ENCODE assay signal across 11 cellular contexts in the genomic region with DNA sequence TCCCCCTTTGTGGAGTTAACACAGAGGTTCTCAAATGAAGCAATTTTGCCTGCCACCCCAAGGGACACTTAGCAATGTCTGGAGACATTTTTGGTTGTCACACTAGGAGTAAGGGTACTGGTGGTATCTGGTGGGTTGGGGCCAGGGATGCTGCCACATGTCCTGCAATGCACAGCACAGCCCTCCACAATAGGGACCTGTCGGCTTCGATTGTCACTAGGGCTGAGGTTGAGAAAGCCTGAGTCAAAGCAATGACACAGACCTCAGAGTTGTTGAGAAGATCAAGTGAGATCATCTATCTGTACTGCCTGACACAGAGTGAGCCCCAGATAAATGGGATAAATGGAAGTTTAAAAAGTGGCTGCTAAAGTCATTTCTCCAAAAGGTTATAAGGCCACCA.
DNase-seq lines count a peak whose midpoint lies in the region; FAIRE-seq and TF ChIP-seq lines count a peak whose summit lies in the region.
"Had no signal": no experiment of that assay in that cellular context is flagged by ENCODE, and none has a peak within 500 bp of the region (broad histone marks: within the 10 kb centered on the region; RNA-seq: fewer than 3 reads in every experiment).

No MANE protein-coding gene starts in this region.

- H3K9me3 Mint-ChIP-seq in activated T-helper 1 cell treated with anti-CD3 and anti-CD28 coated beads, Interleukin-12 subunit alpha, Interleukin-12 subunit beta, Interleukin-2, Interleukin-4 antibody, amounts not matched to agents 30 ng/mL and 10 ng/mL and 1 ng/mL, durations not matched to agents 14 hours and 24 hours and 36 hours: no peaks in the 10 kb centered on the region

- intact Hi-C loops in A673 (cut with micrococcal nuclease; ENCODE audit: unreplicated experiment): no loop called here
- intact Hi-C loops in activated T-helper 1 cell treated with anti-CD3 and anti-CD28 coated beads, Interleukin-12 subunit alpha, Interleukin-12 subunit beta, Interleukin-2, Interleukin-4 antibody, amounts not matched to agents 30 ng/mL and 10 ng/mL and 1 ng/mL, durations not matched to agents 14 hours and 24 hours and 36 hours (cut with micrococcal nuclease): no loop called here

- H3K27ac Mint-ChIP-seq in activated T-helper 1 cell treated with anti-CD3 and anti-CD28 coated beads, Interleukin-12 subunit alpha, Interleukin-12 subunit beta, Interleukin-2, Interleukin-4 antibody, amounts not matched to agents 30 ng/mL and 10 ng/mL and 1 ng/mL, durations not matched to agents 14 hours and 24 hours and 36 hours: no peak overlapping the region

- no TSS peak for BruUV-seq in A673 (replicated peaks; lab: Mats Ljungman, UMichigan)

- H3K9me3 ChIP-seq in muscle layer of colon (ENCODE audit: low read length) (no peaks in the 10 kb centered on the region), A673 (ENCODE audit: low read depth, low read length, poor library complexity, severe bottlenecking) (no peaks in the 10 kb centered on the region)
- H3K9me3 ChIP-seq: body of pancreas had no signal

- FAIRE-seq in bronchial epithelial cell (lab: Jason Lieb, UNC): peak; percentile 80
- FAIRE-seq: A204.1 had no signal

- no peaks in the 10 kb centered on the region for H3K36me3 ChIP-seq in bronchial epithelial cell (ENCODE audit: control insufficient read depth, insufficient read depth, low read length)
- no peaks in the 10 kb centered on the region for H3K36me3 ChIP-seq in muscle layer of colon (ENCODE audit: insufficient read depth, low read length)
- H3K36me3 ChIP-seq in urinary bladder (ENCODE audit: insufficient read depth): no peaks in the 10 kb centered on the region
- no peaks in the 10 kb centered on the region for H3K36me3 ChIP-seq in A673 (ENCODE audit: insufficient read depth, low read length, poor library complexity, severe bottlenecking)

- H3K27me3 Mint-ChIP-seq in activated T-helper 1 cell treated with anti-CD3 and anti-CD28 coated beads, Interleukin-12 subunit alpha, Interleukin-12 subunit beta, Interleukin-2, Interleukin-4 antibody, amounts not matched to agents 30 ng/mL and 10 ng/mL and 1 ng/mL, durations not matched to agents 14 hours and 24 hours and 36 hours (ENCODE audit: insufficient read depth): no peaks in the 10 kb centered on the region

- H3K27me3 ChIP-seq in bronchial epithelial cell (ENCODE audit: control insufficient read depth, insufficient read depth, low read length): no peaks in the 10 kb centered on the region
- no peaks in the 10 kb centered on the region for H3K27me3 ChIP-seq in muscle layer of colon (ENCODE audit: control insufficient read depth in 1 of 2, insufficient read depth in 2 of 2, low read length in 2 of 2)
- H3K27me3 ChIP-seq in A673 (replicated peaks; ENCODE audit: insufficient read depth, low read depth, low read length, poor library complexity): no peaks in the 10 kb centered on the region
- H3K27me3 ChIP-seq: body of pancreas had no signal

- H3K36me3 Mint-ChIP-seq in activated T-helper 1 cell treated with anti-CD3 and anti-CD28 coated beads, Interleukin-12 subunit alpha, Interleukin-12 subunit beta, Interleukin-2, Interleukin-4 antibody, amounts not matched to agents 30 ng/mL and 10 ng/mL and 1 ng/mL, durations not matched to agents 14 hours and 24 hours and 36 hours (ENCODE audit: low read depth): no peaks in the 10 kb centered on the region

- no peak for TF ChIP-seq CTCF in bronchial epithelial cell (IDR thresholded peaks at IDR 0.05; ENCODE audit: insufficient read depth, low read length, severe bottlenecking)
- TF ChIP-seq CTCF in A673 (conservative IDR thresholded peaks at IDR 0.05; ENCODE audit: low read depth, low read length): no peak

- CTCF ChIA-PET in A673 (lab: Charles Lee): no interaction called here

- H3K27ac ChIP-seq in muscle layer of colon (ENCODE audit: low read depth, low read length) (peak overlapping the region; percentile 12), urinary bladder (ENCODE audit: low read depth) (peak overlapping the region; percentile 89), A673 (ENCODE audit: low read depth, low read length, poor library complexity, severe bottlenecking) (no peak overlapping the region)

- DNase-seq in NCI-H345 treated with DMSO at 0.1 percent for 48 hours (lab: John Stamatoyannopoulos, UW; ENCODE audit: unreplicated experiment): peak; percentile 7
- DNase-seq in NCI-H345 (lab: John Stamatoyannopoulos, UW): no peak
- DNase-seq in bronchial epithelial cell (ENCODE audit: low read depth): peak; percentile 82
- no peak for DNase-seq in activated gamma-delta T cell (lab: John Stamatoyannopoulos, UW)
- DNase-seq in A673 (ENCODE audit: low spot score): no peak
- DNase-seq in activated T-helper 1 cell treated with anti-CD3 and anti-CD28 coated beads, Interleukin-12 subunit alpha, Interleukin-12 subunit beta, Interleukin-2, Interleukin-4 antibody, amounts not matched to agents 30 ng/mL and 10 ng/mL and 1 ng/mL, durations not matched to agents 14 hours and 24 hours and 36 hours (ENCODE audit: low spot score): no peak
- DNase-seq: NCI-H524 had no signal

- POLR2A ChIA-PET in A673 (lab: Charles Lee; ENCODE audit: low non-redundant PET): no interaction called here

- no peak overlapping the region for H3K4me3 ChIP-seq in bronchial epithelial cell (ENCODE audit: low read depth, low read length)
- no peak overlapping the region for H3K4me3 ChIP-seq in muscle layer of colon (ENCODE audit: low read depth in 1 of 2, low read length in 2 of 2)
- H3K4me3 ChIP-seq in urinary bladder (ENCODE audit: low read depth, low read length): no peak overlapping the region
- H3K4me3 ChIP-seq in A673 (ENCODE audit: low read depth, low read length, poor library complexity, severe bottlenecking): no peak overlapping the region
- H3K4me3 ChIP-seq: body of pancreas had no signal

- 88% methylated on average over 2 of the region's 2 CpGs for WGBS in urinary bladder

- H3K4me1 ChIP-seq in muscle layer of colon (ENCODE audit: insufficient read depth, low read length): peaks cover 18% of the 10 kb centered on the region
- no peaks in the 10 kb centered on the region for H3K4me1 ChIP-seq in urinary bladder (ENCODE audit: insufficient read depth)
- H3K4me1 ChIP-seq in A673 (ENCODE audit: insufficient read depth, low read length, poor library complexity, severe bottlenecking): no peaks in the 10 kb centered on the region

- no peaks in the 10 kb centered on the region for H3K4me1 Mint-ChIP-seq in activated T-helper 1 cell treated with anti-CD3 and anti-CD28 coated beads, Interleukin-12 subunit alpha, Interleukin-12 subunit beta, Interleukin-2, Interleukin-4 antibody, amounts not matched to agents 30 ng/mL and 10 ng/mL and 1 ng/mL, durations not matched to agents 14 hours and 24 hours and 36 hours (ENCODE audit: low read depth)

- H3K4me3 Mint-ChIP-seq in activated T-helper 1 cell treated with anti-CD3 and anti-CD28 coated beads, Interleukin-12 subunit alpha, Interleukin-12 subunit beta, Interleukin-2, Interleukin-4 antibody, amounts not matched to agents 30 ng/mL and 10 ng/mL and 1 ng/mL, durations not matched to agents 14 hours and 24 hours and 36 hours: no peak overlapping the region

- no peak overlapping the region for H3K9ac ChIP-seq in muscle layer of colon (ENCODE audit: low read length)

Comparison
In these comparisons a context has a peak if more than half of its experiments do, and no peak if none do; other contexts are left out.
1. DNase-seq: peak in NCI-H345 treated with DMSO at 0.1 percent for 48 hours (single experiment) and bronchial epithelial cell (single experiment); none in NCI-H345 (single experiment), activated gamma-delta T cell (single experiment), A673 (single experiment) and activated T-helper 1 cell treated with anti-CD3 and anti-CD28 coated beads, Interleukin-12 subunit alpha, Interleukin-12 subunit beta, Interleukin-2, Interleukin-4 antibody, amounts not matched to agents 30 ng/mL and 10 ng/mL and 1 ng/mL, durations not matched to agents 14 hours and 24 hours and 36 hours (single experiment).